Comparison of ENCODE assay signal across 12 cellular contexts in the genomic region with DNA sequence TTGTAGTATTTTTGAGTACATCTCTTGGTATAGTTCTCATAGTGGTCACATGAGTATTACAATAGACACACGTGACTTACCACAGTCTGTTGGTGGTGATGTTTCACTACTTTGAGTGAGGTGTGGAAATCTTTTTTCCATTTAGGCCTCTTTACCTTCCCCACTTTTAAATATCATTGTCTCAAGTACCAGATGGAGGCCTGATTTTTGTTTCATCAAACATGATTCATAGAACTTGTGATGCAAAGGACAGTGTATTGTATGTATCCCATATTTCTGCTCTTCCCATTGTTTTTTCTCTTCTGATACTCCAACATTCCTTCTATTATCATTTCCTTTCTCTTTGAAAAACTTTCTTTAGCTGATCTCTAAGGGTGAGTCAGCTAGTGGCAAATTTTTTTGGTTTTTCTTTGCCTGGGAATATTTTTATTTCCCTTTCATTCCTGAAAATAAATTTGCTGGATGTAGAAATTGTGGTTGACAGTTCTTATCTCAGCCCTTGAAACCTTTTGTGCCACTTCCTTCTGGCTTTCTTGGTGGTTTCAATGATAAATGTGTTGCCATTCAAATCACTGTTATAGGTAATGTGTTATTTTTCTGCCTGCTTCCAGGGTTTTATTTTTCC. TPM values are rescaled to one million over a fixed set of nuclear protein-coding genes. Genes with fewer than 3 reads are reported as not detected.
DNase-seq lines count a peak whose midpoint lies in the region; ATAC-seq and TF ChIP-seq lines count a peak whose summit lies in the region.
"Had no signal": no experiment of that assay in that cellular context is flagged by ENCODE, and none has a peak within 500 bp of the region (broad histone marks: within the 10 kb centered on the region; RNA-seq: fewer than 3 reads in every experiment).

No MANE protein-coding gene starts in this region.

- H3K4me1 ChIP-seq in SJCRH30: peaks cover 15% of the 10 kb centered on the region

- H3K36me3 ChIP-seq in SJCRH30: no peaks in the 10 kb centered on the region

- TF ChIP-seq CTCF in CD14-positive monocyte (IDR thresholded peaks at IDR 0.05) (no peak), astrocyte of the cerebellum (IDR thresholded peaks at IDR 0.05; ENCODE audit: low read depth, low read length, missing control alignments) (no peak), mesothelial cell of epicardium (IDR thresholded peaks at IDR 0.05; ENCODE audit: unreplicated experiment) (no peak)

- intact Hi-C loops in CD14-positive monocyte (cut with micrococcal nuclease): loop anchor here in 1 of 2 donors (1.0 to 10.0 kb wide), 3 partner anchors 35 to 183 kb away; a partner anchor contains a TSS

- H3K27me3 Mint-ChIP-seq in CD14-positive monocyte (ENCODE audit: low read depth in 3 of 3): peaks cover 3 to 17% (median 8%) of the 10 kb centered on the region in 3 donors
- no peaks in the 10 kb centered on the region for H3K27me3 Mint-ChIP-seq in mesothelial cell of epicardium (ENCODE audit: low read depth)

- H3K27me3 ChIP-seq in SJCRH30: no peaks in the 10 kb centered on the region

- no peak overlapping the region for H3K27ac ChIP-seq in SJCRH30

- DNase-seq in CD14-positive monocyte (ENCODE audit: low spot score) (no peak), astrocyte of the cerebellum (ENCODE audit: low read depth) (peak; percentile 68), mesothelial cell of epicardium (ENCODE audit: low spot score in 2 of 2, unreplicated experiment in 2 of 2) (no peak), SJCRH30 (no peak), DMS79 (lab: John Stamatoyannopoulos, UW) (no peak), NCI-H2081 treated with DMSO at 0.1 percent for 48 hours (lab: John Stamatoyannopoulos, UW) (no peak)
- DNase-seq in Jurkat, Clone E6-1 (ENCODE audit: low read depth, low spot score): peak; percentile 79
- DNase-seq: aorta; islet precursor cell; NCI-H446; stimulated activated CD4-positive, alpha-beta T cell treated with anti-CD3 and anti-CD28 coated beads, Interleukin-4, amount 100 ng/mL, for 4 hours had no signal

- H3K27ac Mint-ChIP-seq in CD14-positive monocyte (peak overlapping the region in 4 of 7 donors; percentile 27 to 61 (median 53)), mesothelial cell of epicardium (peak overlapping the region; percentile 3)

- peaks cover 0 to 16% (median 3%) of the 10 kb centered on the region in 7 donors for H3K9me3 Mint-ChIP-seq in CD14-positive monocyte
- peaks cover 7% of the 10 kb centered on the region for H3K9me3 Mint-ChIP-seq in mesothelial cell of epicardium

- H3K4me3 ChIP-seq in Jurkat, Clone E6-1 (ENCODE audit: low read length): no peak overlapping the region
- no peak overlapping the region for H3K4me3 ChIP-seq in astrocyte of the cerebellum (ENCODE audit: low read depth, low read length)
- H3K4me3 ChIP-seq in SJCRH30: no peak overlapping the region

- H3K4me3 Mint-ChIP-seq in CD14-positive monocyte (peak overlapping the region in 1 of 2 donors; percentile 13), mesothelial cell of epicardium (no peak overlapping the region)

- in situ Hi-C loops in astrocyte of the cerebellum (cut with HindIII; ENCODE audit: low sequenced_read_pairs): no loop called here

- H3K4me1 Mint-ChIP-seq in CD14-positive monocyte: peaks cover 35% of the 10 kb centered on the region
- peaks cover 16% of the 10 kb centered on the region for H3K4me1 Mint-ChIP-seq in mesothelial cell of epicardium

- ATAC-seq in HG03520 (IDR thresholded peaks at IDR 0.05; ENCODE audit: unreplicated experiment): no peak

- H3K9me3 ChIP-seq in SJCRH30 (replicated peaks): no peaks in the 10 kb centered on the region; the same call in 1 of the 2 replicates

- H3K36me3 Mint-ChIP-seq in CD14-positive monocyte (peaks cover 13% of the 10 kb centered on the region in 2 donors), mesothelial cell of epicardium (no peaks in the 10 kb centered on the region)

RNA-seq across cellular contexts. Expression of a gene that starts 32.8 kb away (rescaled TPM):
- polyA plus RNA-seq in CD14-positive monocyte: not detected
- polyA plus RNA-seq in Jurkat, Clone E6-1 (2012; ENCODE audit: insufficient read depth, insufficient read length): 48.4 TPM
- total RNA-seq in mesothelial cell of epicardium: 0.65 to 0.86 TPM (median 0.66 TPM) in 3 replicates
- total RNA-seq in SJCRH30 (2014; rRNA removed; shearing (Covaris generic)): 0.06 and 0.43 TPM in 2 replicates

RNA-seq across cellular contexts. Expression of a gene that starts 54.9 kb away (rescaled TPM):
- polyA plus RNA-seq in CD14-positive monocyte: not detected
- polyA plus RNA-seq in Jurkat, Clone E6-1 (2012; ENCODE audit: insufficient read depth, insufficient read length): not detected
- 0.20 to 0.88 TPM (median 0.42 TPM) in 3 replicates for total RNA-seq in mesothelial cell of epicardium
- 0.04 TPM in 1 of 2 replicates, not detected in the other for total RNA-seq in SJCRH30 (2014; rRNA removed; shearing (Covaris generic))
- polyA plus RNA-seq: aorta had no signal

Comparison
In these comparisons a context has a peak if more than half of its experiments do, and no peak if none do; other contexts are left out.
1. DNase-seq: peak in Jurkat, Clone E6-1 (single experiment) and astrocyte of the cerebellum (single experiment); none in CD14-positive monocyte (single experiment), mesothelial cell of epicardium (0 of 2), SJCRH30 (0 of 2), DMS79 (single experiment) and NCI-H2081 treated with DMSO at 0.1 percent for 48 hours (single experiment).